Comparison of ENCODE assay signal across 16 cellular contexts in the genomic region with DNA sequence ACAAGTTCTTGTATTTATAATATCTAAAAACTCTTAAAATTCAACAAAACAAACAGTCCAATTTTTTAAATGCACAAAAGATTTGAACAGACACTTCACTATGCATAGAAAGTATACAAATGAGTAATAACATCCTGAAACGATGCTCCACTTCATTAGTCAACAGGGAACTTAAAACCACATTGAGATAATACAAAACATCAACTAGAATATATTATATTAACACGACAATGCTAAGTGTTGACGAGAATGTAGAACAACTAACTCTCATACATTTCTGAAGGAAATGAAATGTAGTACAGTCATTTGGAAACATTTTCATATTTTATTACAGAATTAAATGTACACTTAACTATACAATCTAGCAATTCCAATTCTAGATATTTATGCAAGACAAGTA.
DNase-seq lines count a peak whose midpoint lies in the region; ATAC-seq, FAIRE-seq and TF ChIP-seq lines count a peak whose summit lies in the region.
"Had no signal": no experiment of that assay in that cellular context is flagged by ENCODE, and none has a peak within 500 bp of the region (broad histone marks: within the 10 kb centered on the region; RNA-seq: fewer than 3 reads in every experiment).

No MANE protein-coding gene starts in this region.

- no peak overlapping the region for H3K4me3 Mint-ChIP-seq in CD4-positive, alpha-beta T cell
- H3K4me3 Mint-ChIP-seq in activated T-helper 17 cell treated with anti-CD3 and anti-CD28 coated beads, Interleukin-2, amount 50 U/mL, for 72 hours, result no peak overlapping the region
- no peak overlapping the region for H3K4me3 Mint-ChIP-seq in stimulated activated effector memory CD8-positive, alpha-beta T cell treated with anti-CD3 and anti-CD28 coated beads, Interleukin-12 subunit alpha, Interleukin-12 subunit beta, amount 100 ng/mL, for 72 hours
- no peak overlapping the region for H3K4me3 Mint-ChIP-seq in activated CD4-positive, alpha-beta memory T cell treated with anti-CD3 and anti-CD28 coated beads, Interleukin-2, amount 10 ng/mL, durations not matched to agents 7 days and 5 days
- H3K4me3 Mint-ChIP-seq: CD8-positive, alpha-beta T cell; GM23338; H9 had no signal

- intact Hi-C loops in CD4-positive, alpha-beta T cell (cut with DNase I, micrococcal nuclease), result loop anchor here in 1 of 2 experiments (10.0 kb wide), 1 partner anchor 94 kb away; the partner anchor contains the start of gene IGSF11

- no peaks in the 10 kb centered on the region for H3K9me3 ChIP-seq in CD4-positive, alpha-beta T cell (ENCODE audit: control insufficient read depth, low read length)
- H3K9me3 ChIP-seq: Caco-2 had no signal

- peak overlapping the region; percentile 49 for H3K27ac Mint-ChIP-seq in CD4-positive, alpha-beta T cell
- no peak overlapping the region for H3K27ac Mint-ChIP-seq in activated T-helper 17 cell treated with anti-CD3 and anti-CD28 coated beads, Interleukin-2, amount 50 U/mL, for 72 hours
- no peak overlapping the region for H3K27ac Mint-ChIP-seq in stimulated activated effector memory CD8-positive, alpha-beta T cell treated with anti-CD3 and anti-CD28 coated beads, Interleukin-12 subunit alpha, Interleukin-12 subunit beta, amount 100 ng/mL, for 72 hours
- no peak overlapping the region for H3K27ac Mint-ChIP-seq in activated CD4-positive, alpha-beta memory T cell treated with anti-CD3 and anti-CD28 coated beads, Interleukin-2, amount 10 ng/mL, durations not matched to agents 7 days and 5 days
- H3K27ac Mint-ChIP-seq: CD8-positive, alpha-beta T cell; GM23338; H9 had no signal

- H3K27me3 Mint-ChIP-seq in CD4-positive, alpha-beta T cell, result no peaks in the 10 kb centered on the region
- no peaks in the 10 kb centered on the region for H3K27me3 Mint-ChIP-seq in activated T-helper 17 cell treated with anti-CD3 and anti-CD28 coated beads, Interleukin-2, amount 50 U/mL, for 72 hours
- peaks cover 6% of the 10 kb centered on the region for H3K27me3 Mint-ChIP-seq in activated CD4-positive, alpha-beta memory T cell treated with anti-CD3 and anti-CD28 coated beads, Interleukin-2, amount 10 ng/mL, durations not matched to agents 7 days and 5 days

- POLR2A ChIA-PET in CD4-positive, alpha-beta T cell (lab: Charles Lee), result no interaction called here
- POLR2A ChIA-PET in activated CD4-positive, alpha-beta memory T cell treated with anti-CD3 and anti-CD28 coated beads, Interleukin-2, amount 10 ng/mL, durations not matched to agents 7 days and 5 days (lab: Charles Lee), result no interaction called here

- CTCF ChIA-PET in CD4-positive, alpha-beta T cell (lab: Charles Lee), result no interaction called here
- CTCF ChIA-PET in activated CD4-positive, alpha-beta memory T cell treated with anti-CD3 and anti-CD28 coated beads, Interleukin-2, amount 10 ng/mL, durations not matched to agents 7 days and 5 days (lab: Charles Lee), result no interaction called here

- no peaks in the 10 kb centered on the region for H3K27me3 ChIP-seq in CD4-positive, alpha-beta T cell (ENCODE audit: control insufficient read depth, insufficient read depth, low read length)

- peak; percentile 5 for FAIRE-seq in colon (lab: Jason Lieb, UNC)
- FAIRE-seq: G401.6, GM19239 had no signal

- H3K4me1 Mint-ChIP-seq in CD4-positive, alpha-beta T cell (ENCODE audit: low read depth), result peaks cover 48% of the 10 kb centered on the region
- H3K4me1 Mint-ChIP-seq in activated T-helper 17 cell treated with anti-CD3 and anti-CD28 coated beads, Interleukin-2, amount 50 U/mL, for 72 hours, result peaks cover 22% of the 10 kb centered on the region
- H3K4me1 Mint-ChIP-seq in stimulated activated effector memory CD8-positive, alpha-beta T cell treated with anti-CD3 and anti-CD28 coated beads, Interleukin-12 subunit alpha, Interleukin-12 subunit beta, amount 100 ng/mL, for 72 hours, result peaks cover 14% of the 10 kb centered on the region
- peaks cover 16% of the 10 kb centered on the region for H3K4me1 Mint-ChIP-seq in activated CD4-positive, alpha-beta memory T cell treated with anti-CD3 and anti-CD28 coated beads, Interleukin-2, amount 10 ng/mL, durations not matched to agents 7 days and 5 days

- no peak overlapping the region for H3K27ac ChIP-seq in CD4-positive, alpha-beta T cell (ENCODE audit: low read depth, low read length)

- no peak for ATAC-seq in CD4-positive, alpha-beta T cell (ENCODE audit: poor library complexity)
- peak; percentile 68 for ATAC-seq in activated T-helper 17 cell treated with anti-CD3 and anti-CD28 coated beads, Interleukin-2, amount 50 U/mL, for 72 hours (replicated peaks)
- ATAC-seq in stimulated activated effector memory CD8-positive, alpha-beta T cell treated with anti-CD3 and anti-CD28 coated beads, Interleukin-12 subunit alpha, Interleukin-12 subunit beta, amount 100 ng/mL, for 72 hours, result peak; percentile 82
- ATAC-seq in HG02870 (IDR thresholded peaks at IDR 0.05; ENCODE audit: unreplicated experiment), result no peak
- ATAC-seq: CD8-positive, alpha-beta T cell; GM23338; HCT116 had no signal

- peaks cover 2% of the 10 kb centered on the region for H3K9me3 Mint-ChIP-seq in CD4-positive, alpha-beta T cell
- no peaks in the 10 kb centered on the region for H3K9me3 Mint-ChIP-seq in activated T-helper 17 cell treated with anti-CD3 and anti-CD28 coated beads, Interleukin-2, amount 50 U/mL, for 72 hours
- H3K9me3 Mint-ChIP-seq in stimulated activated effector memory CD8-positive, alpha-beta T cell treated with anti-CD3 and anti-CD28 coated beads, Interleukin-12 subunit alpha, Interleukin-12 subunit beta, amount 100 ng/mL, for 72 hours, result no peaks in the 10 kb centered on the region
- no peaks in the 10 kb centered on the region for H3K9me3 Mint-ChIP-seq in activated CD4-positive, alpha-beta memory T cell treated with anti-CD3 and anti-CD28 coated beads, Interleukin-2, amount 10 ng/mL, durations not matched to agents 7 days and 5 days
- H3K9me3 Mint-ChIP-seq: CD8-positive, alpha-beta T cell; GM23338 had no signal

- no peaks in the 10 kb centered on the region for H3K36me3 Mint-ChIP-seq in CD4-positive, alpha-beta T cell (ENCODE audit: low read depth)
- H3K36me3 Mint-ChIP-seq in activated T-helper 17 cell treated with anti-CD3 and anti-CD28 coated beads, Interleukin-2, amount 50 U/mL, for 72 hours (ENCODE audit: low read depth), result no peaks in the 10 kb centered on the region
- no peaks in the 10 kb centered on the region for H3K36me3 Mint-ChIP-seq in stimulated activated effector memory CD8-positive, alpha-beta T cell treated with anti-CD3 and anti-CD28 coated beads, Interleukin-12 subunit alpha, Interleukin-12 subunit beta, amount 100 ng/mL, for 72 hours
- H3K36me3 Mint-ChIP-seq in activated CD4-positive, alpha-beta memory T cell treated with anti-CD3 and anti-CD28 coated beads, Interleukin-2, amount 10 ng/mL, durations not matched to agents 7 days and 5 days (ENCODE audit: low read depth), result no peaks in the 10 kb centered on the region
- H3K36me3 Mint-ChIP-seq: CD8-positive, alpha-beta T cell had no signal

- no peak for TF ChIP-seq CTCF in CD4-positive, alpha-beta T cell (IDR thresholded peaks at IDR 0.05)

- DNase-seq in CD4-positive, alpha-beta T cell, result no peak
- no peak for DNase-seq in stimulated activated effector memory CD8-positive, alpha-beta T cell treated with anti-CD3 and anti-CD28 coated beads, Interleukin-12 subunit alpha, Interleukin-12 subunit beta, amount 100 ng/mL, for 72 hours (ENCODE audit: low spot score in 2 of 2)
- no peak for DNase-seq in activated CD4-positive, alpha-beta memory T cell treated with anti-CD3 and anti-CD28 coated beads, Interleukin-2, amount 10 ng/mL, durations not matched to agents 7 days and 5 days
- DNase-seq: C1 segment of cervical spinal cord; Caco-2; CD8-positive, alpha-beta T cell; DMS153; DND-41; H9 had no signal

Comparison
In these comparisons a context has a peak if more than half of its experiments do, and no peak if none do; other contexts are left out.
1. ATAC-seq: peak in activated T-helper 17 cell treated with anti-CD3 and anti-CD28 coated beads, Interleukin-2, amount 50 U/mL, for 72 hours (single experiment) and stimulated activated effector memory CD8-positive, alpha-beta T cell treated with anti-CD3 and anti-CD28 coated beads, Interleukin-12 subunit alpha, Interleukin-12 subunit beta, amount 100 ng/mL, for 72 hours (single experiment); none in CD4-positive, alpha-beta T cell (single experiment) and HG02870 (single experiment).